ENCODE assay signal across 15 cellular contexts in the genomic region with DNA sequence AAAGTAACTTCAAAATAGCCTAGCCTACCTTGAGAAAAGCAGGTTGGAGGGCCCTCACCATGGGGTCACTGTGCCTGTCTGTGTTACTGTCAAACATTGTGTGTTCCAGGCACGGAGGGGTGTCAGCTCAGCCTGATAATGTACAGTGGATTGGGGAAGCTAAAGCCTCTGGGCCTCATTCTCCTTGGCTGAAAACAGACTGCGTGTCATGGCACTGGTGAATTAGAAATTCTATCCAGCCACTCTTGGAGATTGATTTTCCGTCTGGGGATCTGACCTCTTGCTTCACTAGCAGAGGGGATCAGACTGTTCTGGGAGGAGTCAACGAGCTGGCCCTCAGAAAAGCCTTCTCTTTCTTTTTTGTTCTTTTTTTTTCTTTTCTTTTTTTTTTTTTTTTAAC.
DNase-seq lines count a peak whose midpoint lies in the region; ATAC-seq and TF ChIP-seq lines count a peak whose summit lies in the region.
"Had no signal": no experiment of that assay in that cellular context is flagged by ENCODE, and none has a peak within 500 bp of the region (broad histone marks: within the 10 kb centered on the region; RNA-seq: fewer than 3 reads in every experiment).

No MANE protein-coding gene starts in this region.

- ATAC-seq in left cardiac atrium = peak; percentile 74 to 92
- no peak for ATAC-seq in GM21528 (IDR thresholded peaks at IDR 0.05; ENCODE audit: low FRiP score, unreplicated experiment)
- no peak for ATAC-seq in HG03469 (IDR thresholded peaks at IDR 0.05; ENCODE audit: unreplicated experiment)
- ATAC-seq: mucosa of descending colon had no signal

- no peaks in the 10 kb centered on the region for H4K20me1 ChIP-seq in PC-9 (ENCODE audit: insufficient read depth)

- no peaks in the 10 kb centered on the region for H3K4me1 ChIP-seq in PC-9 (replicated peaks; ENCODE audit: insufficient read depth)
- H3K4me1 ChIP-seq: ascending aorta had no signal

- BruUV-seq in PC-9 (replicated peaks; lab: Mats Ljungman, UMichigan) = no TSS peak

- DNase-seq in AG10803 (ENCODE audit: low read depth) (peak; percentile 24), NCI-H69 (lab: John Stamatoyannopoulos, UW) (peak; percentile 40), left cardiac atrium (peak; percentile 31), progenitor cell of endocrine pancreas (ENCODE audit: low spot score, unreplicated experiment) (no peak), PC-9 (no peak), GM10266 (ENCODE audit: extremely low spot score) (no peak)
- DNase-seq: activated B cell treated with CpG ODN at 0.5 μM for 24 hours; DMS153; effector memory CD4-positive, alpha-beta T cell; mucosa of descending colon; NCI-H774 had no signal

- H3F3A ChIP-seq in PC-9 (ENCODE audit: insufficient read depth, low read depth) = no peaks in the 10 kb centered on the region

- no peak for TF ChIP-seq CTCF in AG10803 (conservative IDR thresholded peaks at IDR 0.05; ENCODE audit: low read length)
- no peak for TF ChIP-seq CTCF in progenitor cell of endocrine pancreas (IDR thresholded peaks at IDR 0.05; ENCODE audit: unreplicated experiment)
- TF ChIP-seq CTCF in PC-9 (conservative IDR thresholded peaks at IDR 0.05) = no peak
- no peak for TF ChIP-seq CTCF in GM10266 (IDR thresholded peaks at IDR 0.05; ENCODE audit: control insufficient read depth, insufficient read depth, low read depth, missing control alignments)

- peaks cover 27% of the 10 kb centered on the region for H3K4me1 Mint-ChIP-seq in progenitor cell of endocrine pancreas (ENCODE audit: low read depth)

- no peaks in the 10 kb centered on the region for H3K27me3 Mint-ChIP-seq in progenitor cell of endocrine pancreas
- H3K27me3 Mint-ChIP-seq: activated B cell treated with CpG ODN at 0.5 μM for 24 hours had no signal

- no peaks in the 10 kb centered on the region for H3K36me3 Mint-ChIP-seq in progenitor cell of endocrine pancreas (ENCODE audit: insufficient read depth)

- peak overlapping the region; percentile 55 for H3K27ac Mint-ChIP-seq in progenitor cell of endocrine pancreas
- H3K27ac Mint-ChIP-seq: activated B cell treated with CpG ODN at 0.5 μM for 24 hours had no signal

- H3K9me2 ChIP-seq in PC-9 (ENCODE audit: insufficient read depth) = no peaks in the 10 kb centered on the region

- no peaks in the 10 kb centered on the region for H3K9me3 Mint-ChIP-seq in progenitor cell of endocrine pancreas (ENCODE audit: low read depth)
- H3K9me3 Mint-ChIP-seq: activated B cell treated with CpG ODN at 0.5 μM for 24 hours had no signal

- intact Hi-C loops in left cardiac atrium (cut with DNase I) = no loop called here
- intact Hi-C loops in PC-9 (cut with micrococcal nuclease; ENCODE audit: unreplicated experiment) = no loop called here

- no peak overlapping the region for H3K4me3 ChIP-seq in AG10803 (ENCODE audit: low read length)
- H3K4me3 ChIP-seq in PC-9 = no peak overlapping the region
- H3K4me3 ChIP-seq: ascending aorta, mucosa of descending colon, SJSA1 had no signal

- H3K79me2 ChIP-seq in PC-9 (ENCODE audit: low read depth) = no peaks in the 10 kb centered on the region

- no peak overlapping the region for H3K4me2 ChIP-seq in PC-9

- no peaks in the 10 kb centered on the region for H3K27me3 ChIP-seq in PC-9 (ENCODE audit: insufficient read depth, low read depth)
- H3K27me3 ChIP-seq: ascending aorta, SJSA1 had no signal

- POLR2A ChIA-PET in PC-9 (lab: Charles Lee; ENCODE audit: unreplicated experiment) = no interaction called here

- no peak overlapping the region for H2AFZ ChIP-seq in PC-9

- no peaks in the 10 kb centered on the region for H3K36me3 ChIP-seq in PC-9 (ENCODE audit: low read depth)
- H3K36me3 ChIP-seq: ascending aorta, SJSA1 had no signal

- H3K27ac ChIP-seq in PC-9 = no peak overlapping the region
- H3K27ac ChIP-seq: ascending aorta had no signal

- no peaks in the 10 kb centered on the region for H3K9me3 ChIP-seq in PC-9 (ENCODE audit: insufficient read depth, low read depth)
- H3K9me3 ChIP-seq: ascending aorta, mucosa of descending colon, SJSA1 had no signal

- no peak overlapping the region for H3K4me3 Mint-ChIP-seq in progenitor cell of endocrine pancreas (ENCODE audit: low read depth)
- H3K4me3 Mint-ChIP-seq: activated B cell treated with CpG ODN at 0.5 μM for 24 hours had no signal

- CTCF ChIA-PET in PC-9 (lab: Charles Lee) = no interaction called here

Comparison
In these comparisons a context has a peak if more than half of its experiments do, and no peak if none do; other contexts are left out.
1. DNase-seq: peak in AG10803 (single experiment), NCI-H69 (single experiment) and left cardiac atrium (single experiment); none in progenitor cell of endocrine pancreas (single experiment), PC-9 (0 of 2) and GM10266 (single experiment).
2. ATAC-seq: peak in left cardiac atrium (2 of 2); none in GM21528 (single experiment) and HG03469 (single experiment).